In the genomic region with DNA sequence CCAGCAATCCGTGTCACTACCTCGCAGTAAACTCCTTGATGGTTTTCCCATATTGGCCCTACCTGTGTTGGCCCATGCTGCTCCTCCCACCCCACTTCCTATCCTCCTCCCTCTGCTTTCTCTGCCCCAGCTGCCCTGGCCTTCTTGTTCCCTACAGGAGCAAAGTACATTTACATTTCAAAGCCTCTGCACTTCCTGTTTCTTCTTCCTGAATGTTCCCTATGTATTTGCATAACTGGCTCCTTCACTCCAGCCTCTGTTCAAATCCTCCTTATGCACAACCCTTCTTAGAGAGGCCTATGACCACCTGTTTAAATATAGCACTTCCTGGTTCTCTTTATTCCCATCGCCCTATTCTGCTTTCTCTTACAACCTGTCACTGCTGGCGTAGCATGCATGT, we compare ENCODE assay signal across 14 cellular contexts.
DNase-seq lines count a peak whose midpoint lies in the region; ATAC-seq, FAIRE-seq and TF ChIP-seq lines count a peak whose summit lies in the region.
"Had no signal": no experiment of that assay in that cellular context is flagged by ENCODE, and none has a peak within 500 bp of the region (broad histone marks: within the 10 kb centered on the region; RNA-seq: fewer than 3 reads in every experiment).

No MANE protein-coding gene starts in this region.

- no peak for TF ChIP-seq POLR2A in heart left ventricle (IDR thresholded peaks at IDR 0.05)

- H3K27ac ChIP-seq in DOHH2 (ENCODE audit: low read depth, low read length), result no peak overlapping the region
- H3K27ac ChIP-seq in kidney (ENCODE audit: low read depth in 2 of 2, low read length in 2 of 2), result no peak overlapping the region
- peak overlapping the region in 1 of 12 donors; percentile 92 for H3K27ac ChIP-seq in heart left ventricle

- no peaks in the 10 kb centered on the region for H3F3A ChIP-seq in DOHH2 (ENCODE audit: control insufficient read depth, insufficient read depth)

- 80 to 88% (median 84%) methylated on average over 4 of the region's 4 CpGs for WGBS in heart left ventricle, 4 donors

- H3K27ac Mint-ChIP-seq in osteocyte (ENCODE audit: unreplicated experiment), result peak overlapping the region; percentile 8
- H3K27ac Mint-ChIP-seq: activated CD4-positive, alpha-beta T cell treated with anti-CD3 and anti-CD28 coated beads, Interleukin-2, amount 10 ng/mL, durations not matched to agents 7 days and 5 days; activated naive CD8-positive, alpha-beta T cell treated with anti-CD3 and anti-CD28 coated beads, Interleukin-2, amount 10 ng/mL, durations not matched to agents 7 days and 5 days; naive thymus-derived CD4-positive, alpha-beta T cell had no signal

- DNase-seq in NCI-H2029 treated with DMSO at 0.1 percent for 48 hours (lab: John Stamatoyannopoulos, UW), result peak; percentile 92
- DNase-seq in osteocyte (ENCODE audit: extremely low spot score, unreplicated experiment), result no peak
- DNase-seq in kidney, result no peak
- no peak for DNase-seq in heart left ventricle
- DNase-seq: activated CD4-positive, alpha-beta T cell treated with anti-CD3 and anti-CD28 coated beads, Interleukin-2, amount 10 ng/mL, durations not matched to agents 7 days and 5 days; activated naive CD8-positive, alpha-beta T cell treated with anti-CD3 and anti-CD28 coated beads, Interleukin-2, amount 10 ng/mL, durations not matched to agents 7 days and 5 days; activated T-cell treated with anti-CD3 and anti-CD28 coated beads, Interleukin-2, amount 50 U/mL, for 1 hour; hypothalamus; naive thymus-derived CD4-positive, alpha-beta T cell; NCI-H2171 treated with DMSO at 0.1 percent for 48 hours had no signal

- peaks cover 50% of the 10 kb centered on the region for H3K4me1 Mint-ChIP-seq in osteocyte (ENCODE audit: unreplicated experiment)
- H3K4me1 Mint-ChIP-seq: activated CD4-positive, alpha-beta T cell treated with anti-CD3 and anti-CD28 coated beads, Interleukin-2, amount 10 ng/mL, durations not matched to agents 7 days and 5 days; activated naive CD8-positive, alpha-beta T cell treated with anti-CD3 and anti-CD28 coated beads, Interleukin-2, amount 10 ng/mL, durations not matched to agents 7 days and 5 days had no signal

- H3K4me1 ChIP-seq in DOHH2 (ENCODE audit: control insufficient read depth, low read length) (peaks cover 10% of the 10 kb centered on the region), kidney (ENCODE audit: control insufficient read depth in 1 of 2, insufficient read depth in 1 of 2, low read depth in 1 of 2, low read length in 2 of 2) (no peaks in the 10 kb centered on the region), heart left ventricle (peaks cover 0 to 42% (median 16%) of the 10 kb centered on the region in 12 donors)

- no peaks in the 10 kb centered on the region for H3K9me2 ChIP-seq in DOHH2 (replicated peaks; ENCODE audit: control insufficient read depth, low read length)

- H3K9me3 ChIP-seq in DOHH2 (ENCODE audit: control insufficient read depth, insufficient read depth, low read length) (peaks cover 13% of the 10 kb centered on the region; the same call in 1 of the 2 replicates), kidney (ENCODE audit: control insufficient read depth in 1 of 2, low read length in 2 of 2) (no peaks in the 10 kb centered on the region), heart left ventricle (peaks cover 0 to 7% (median 0%) of the 10 kb centered on the region in 12 donors)

- no peaks in the 10 kb centered on the region for H4K20me1 ChIP-seq in DOHH2 (ENCODE audit: control insufficient read depth, insufficient read depth, low read depth, low read length)

- no peak overlapping the region for H3K9ac ChIP-seq in kidney (ENCODE audit: low read length in 2 of 2)

- H3K4me3 ChIP-seq in DOHH2 (ENCODE audit: low read length) (0 out of 2 replicates have a peak overlapping the region, but pooled peaks have one; percentile 15), kidney (ENCODE audit: low read length in 2 of 2) (no peak overlapping the region), heart left ventricle (no peak overlapping the region)

- H3K27me3 ChIP-seq in DOHH2 (ENCODE audit: control insufficient read depth, low read length) (no peaks in the 10 kb centered on the region), heart left ventricle (no peaks in the 10 kb centered on the region)

- no peaks in the 10 kb centered on the region for H3K27me3 Mint-ChIP-seq in osteocyte (ENCODE audit: unreplicated experiment)

- FAIRE-seq in kidney (lab: Jason Lieb, UNC), result no peak

- intact Hi-C loops in kidney (cut with DNase I), result no loop called here
- intact Hi-C loops in heart left ventricle (cut with DNase I), result loop anchor here in 2 of 10 donors (5.0 to 10.0 kb wide), 2 partner anchors 38 to 45 kb away; no protein-coding TSS in a partner anchor

- no peaks in the 10 kb centered on the region for H3K9me3 Mint-ChIP-seq in osteocyte (ENCODE audit: unreplicated experiment)
- H3K9me3 Mint-ChIP-seq: activated CD4-positive, alpha-beta T cell treated with anti-CD3 and anti-CD28 coated beads, Interleukin-2, amount 10 ng/mL, durations not matched to agents 7 days and 5 days had no signal

- H3K79me2 ChIP-seq in DOHH2 (ENCODE audit: control insufficient read depth, low read length), result no peaks in the 10 kb centered on the region

- ATAC-seq in esophagus mucosa, result peak; percentile 59
- no peak for ATAC-seq in GM21737 (IDR thresholded peaks at IDR 0.05; ENCODE audit: unreplicated experiment)
- ATAC-seq in HG02970 (IDR thresholded peaks at IDR 0.05; ENCODE audit: low FRiP score, unreplicated experiment), result no peak
- ATAC-seq in heart left ventricle, result no peak
- ATAC-seq: naive thymus-derived CD4-positive, alpha-beta T cell had no signal

- no peaks in the 10 kb centered on the region for H3K36me3 ChIP-seq in DOHH2 (ENCODE audit: control insufficient read depth, low read length)
- peaks cover 0 to 2% of the 10 kb centered on the region in 2 donors for H3K36me3 ChIP-seq in kidney (ENCODE audit: control insufficient read depth in 1 of 2, insufficient read depth in 2 of 2, low read length in 2 of 2)
- peaks cover 0 to 3% (median 0%) of the 10 kb centered on the region in 9 donors for H3K36me3 ChIP-seq in heart left ventricle

- peaks cover 14% of the 10 kb centered on the region for H3K36me3 Mint-ChIP-seq in osteocyte (ENCODE audit: unreplicated experiment)
- H3K36me3 Mint-ChIP-seq: activated naive CD8-positive, alpha-beta T cell treated with anti-CD3 and anti-CD28 coated beads, Interleukin-2, amount 10 ng/mL, durations not matched to agents 7 days and 5 days had no signal

- peak overlapping the region; percentile 31; the same call in 1 of the 2 replicates for H3K4me2 ChIP-seq in DOHH2 (ENCODE audit: low read length)

- H3K4me3 Mint-ChIP-seq in osteocyte (ENCODE audit: unreplicated experiment), result no peak overlapping the region
- H3K4me3 Mint-ChIP-seq: activated CD4-positive, alpha-beta T cell treated with anti-CD3 and anti-CD28 coated beads, Interleukin-2, amount 10 ng/mL, durations not matched to agents 7 days and 5 days; activated naive CD8-positive, alpha-beta T cell treated with anti-CD3 and anti-CD28 coated beads, Interleukin-2, amount 10 ng/mL, durations not matched to agents 7 days and 5 days; naive thymus-derived CD4-positive, alpha-beta T cell had no signal

- TF ChIP-seq CTCF in DOHH2 (IDR thresholded peaks at IDR 0.05; ENCODE audit: low read depth, low read length, poor library complexity, severe bottlenecking) (no peak), osteocyte (IDR thresholded peaks at IDR 0.05) (no peak), kidney (IDR thresholded peaks at IDR 0.05; ENCODE audit: borderline replicate concordance, extremely low read depth, insufficient read depth) (no peak), heart left ventricle (IDR thresholded peaks at IDR 0.05) (no peak)
